In genomic region chr15:41827880-41828746, GRCh38 we compare ENCODE assay signal across 1 cellular context.
A peak's percentile ranks its signal among the peaks of the same experiment; 100 is the strongest.
TF ChIP-seq lines count a peak whose summit lies in the region.

Gene JMJD7 (plus strand): TSS chr15:41828092. CDS start chr15:41828125, 33 bp downstream.

TF ChIP-seq in HepG2, 621 proteins besides CTCF, POLR2A, EP300 and RAD21 (continued from another document and continues in another):
- TF ChIP-seq ZNF784 (CRISPR knock-in tag; IDR thresholded peaks at IDR 0.05; ENCODE audit: borderline replicate concordance), result no peak
- no peak for TF ChIP-seq CEBPB (IDR thresholded peaks at IDR 0.05; ENCODE audit: borderline replicate concordance, low read depth, low read length)
- TF ChIP-seq NFKBIZ (CRISPR knock-in tag; IDR thresholded peaks at IDR 0.05), result no peak
- TF ChIP-seq PCBP2 (optimal IDR thresholded peaks at IDR 0.05; ENCODE audit: low read depth, low read length, poor library complexity, severe bottlenecking), result no peak
- TF ChIP-seq ZNF430 (CRISPR knock-in tag; IDR thresholded peaks at IDR 0.05), result no peak
- no peak for TF ChIP-seq NR1H2 (CRISPR knock-in tag; IDR thresholded peaks at IDR 0.05; ENCODE audit: borderline replicate concordance, low read depth)
- TF ChIP-seq SMYD3 (CRISPR knock-in tag; IDR thresholded peaks at IDR 0.05), result no peak
- TF ChIP-seq PCBP1 (IDR thresholded peaks at IDR 0.05; ENCODE audit: borderline replicate concordance, low read depth, low read length), result peak; percentile 53; the same call in 1 of the 2 replicates
- TF ChIP-seq KDM6A (CRISPR knock-in tag; IDR thresholded peaks at IDR 0.05; ENCODE audit: low read depth), result no peak
- no peak for TF ChIP-seq ZNF484 (CRISPR knock-in tag; IDR thresholded peaks at IDR 0.05; ENCODE audit: borderline replicate concordance, low read depth)
- TF ChIP-seq, protein P1, sequence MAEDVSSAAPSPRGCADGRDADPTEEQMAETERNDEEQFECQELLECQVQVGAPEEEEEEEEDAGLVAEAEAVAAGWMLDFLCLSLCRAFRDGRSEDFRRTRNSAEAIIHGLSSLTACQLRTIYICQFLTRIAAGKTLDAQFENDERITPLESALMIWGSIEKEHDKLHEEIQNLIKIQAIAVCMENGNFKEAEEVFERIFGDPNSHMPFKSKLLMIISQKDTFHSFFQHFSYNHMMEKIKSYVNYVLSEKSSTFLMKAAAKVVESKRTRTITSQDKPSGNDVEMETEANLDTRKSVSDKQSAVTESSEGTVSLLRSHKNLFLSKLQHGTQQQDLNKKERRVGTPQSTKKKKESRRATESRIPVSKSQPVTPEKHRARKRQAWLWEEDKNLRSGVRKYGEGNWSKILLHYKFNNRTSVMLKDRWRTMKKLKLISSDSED (CRISPR knock-in tag; IDR thresholded peaks at IDR 0.05), result no peak
- TF ChIP-seq, protein P2, sequence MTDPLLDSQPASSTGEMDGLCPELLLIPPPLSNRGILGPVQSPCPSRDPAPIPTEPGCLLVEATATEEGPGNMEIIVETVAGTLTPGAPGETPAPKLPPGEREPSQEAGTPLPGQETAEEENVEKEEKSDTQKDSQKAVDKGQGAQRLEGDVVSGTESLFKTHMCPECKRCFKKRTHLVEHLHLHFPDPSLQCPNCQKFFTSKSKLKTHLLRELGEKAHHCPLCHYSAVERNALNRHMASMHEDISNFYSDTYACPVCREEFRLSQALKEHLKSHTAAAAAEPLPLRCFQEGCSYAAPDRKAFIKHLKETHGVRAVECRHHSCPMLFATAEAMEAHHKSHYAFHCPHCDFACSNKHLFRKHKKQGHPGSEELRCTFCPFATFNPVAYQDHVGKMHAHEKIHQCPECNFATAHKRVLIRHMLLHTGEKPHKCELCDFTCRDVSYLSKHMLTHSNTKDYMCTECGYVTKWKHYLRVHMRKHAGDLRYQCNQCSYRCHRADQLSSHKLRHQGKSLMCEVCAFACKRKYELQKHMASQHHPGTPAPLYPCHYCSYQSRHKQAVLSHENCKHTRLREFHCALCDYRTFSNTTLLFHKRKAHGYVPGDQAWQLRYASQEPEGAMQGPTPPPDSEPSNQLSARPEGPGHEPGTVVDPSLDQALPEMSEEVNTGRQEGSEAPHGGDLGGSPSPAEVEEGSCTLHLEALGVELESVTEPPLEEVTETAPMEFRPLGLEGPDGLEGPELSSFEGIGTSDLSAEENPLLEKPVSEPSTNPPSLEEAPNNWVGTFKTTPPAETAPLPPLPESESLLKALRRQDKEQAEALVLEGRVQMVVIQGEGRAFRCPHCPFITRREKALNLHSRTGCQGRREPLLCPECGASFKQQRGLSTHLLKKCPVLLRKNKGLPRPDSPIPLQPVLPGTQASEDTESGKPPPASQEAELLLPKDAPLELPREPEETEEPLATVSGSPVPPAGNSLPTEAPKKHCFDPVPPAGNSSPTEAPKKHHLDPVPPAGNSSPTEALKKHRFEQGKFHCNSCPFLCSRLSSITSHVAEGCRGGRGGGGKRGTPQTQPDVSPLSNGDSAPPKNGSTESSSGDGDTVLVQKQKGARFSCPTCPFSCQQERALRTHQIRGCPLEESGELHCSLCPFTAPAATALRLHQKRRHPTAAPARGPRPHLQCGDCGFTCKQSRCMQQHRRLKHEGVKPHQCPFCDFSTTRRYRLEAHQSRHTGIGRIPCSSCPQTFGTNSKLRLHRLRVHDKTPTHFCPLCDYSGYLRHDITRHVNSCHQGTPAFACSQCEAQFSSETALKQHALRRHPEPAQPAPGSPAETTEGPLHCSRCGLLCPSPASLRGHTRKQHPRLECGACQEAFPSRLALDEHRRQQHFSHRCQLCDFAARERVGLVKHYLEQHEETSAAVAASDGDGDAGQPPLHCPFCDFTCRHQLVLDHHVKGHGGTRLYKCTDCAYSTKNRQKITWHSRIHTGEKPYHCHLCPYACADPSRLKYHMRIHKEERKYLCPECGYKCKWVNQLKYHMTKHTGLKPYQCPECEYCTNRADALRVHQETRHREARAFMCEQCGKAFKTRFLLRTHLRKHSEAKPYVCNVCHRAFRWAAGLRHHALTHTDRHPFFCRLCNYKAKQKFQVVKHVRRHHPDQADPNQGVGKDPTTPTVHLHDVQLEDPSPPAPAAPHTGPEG (CRISPR knock-in tag; IDR thresholded peaks at IDR 0.05), result no peak; the same call in 1 of the 2 replicates
- TF ChIP-seq ZKSCAN8 (CRISPR knock-in tag; IDR thresholded peaks at IDR 0.05; ENCODE audit: borderline replicate concordance), result no peak
- no peak for TF ChIP-seq SP5 (CRISPR knock-in tag; IDR thresholded peaks at IDR 0.05; ENCODE audit: borderline replicate concordance, low read depth)
- TF ChIP-seq TBP (CRISPR knock-in tag; IDR thresholded peaks at IDR 0.05), result no peak
- no peak for TF ChIP-seq GLI4 (CRISPR knock-in tag; IDR thresholded peaks at IDR 0.05; ENCODE audit: borderline replicate concordance)
- no peak for TF ChIP-seq ZNF850 (CRISPR knock-in tag; conservative IDR thresholded peaks at IDR 0.05)
- TF ChIP-seq DNMT1 (CRISPR knock-in tag; IDR thresholded peaks at IDR 0.05), result no peak
- peak; percentile 71 for TF ChIP-seq POLR2AphosphoS5 (IDR thresholded peaks at IDR 0.05; ENCODE audit: low read depth, low read length)
- TF ChIP-seq SATB2 (CRISPR knock-in tag; IDR thresholded peaks at IDR 0.05), result no peak
- no peak for TF ChIP-seq PBX2 (CRISPR knock-in tag; IDR thresholded peaks at IDR 0.05)
- TF ChIP-seq RFXAP (CRISPR knock-in tag; IDR thresholded peaks at IDR 0.05; ENCODE audit: borderline replicate concordance), result no peak
- no peak for TF ChIP-seq ZMAT3 (CRISPR knock-in tag; conservative IDR thresholded peaks at IDR 0.05)
- no peak for TF ChIP-seq ZBTB21 (CRISPR knock-in tag; IDR thresholded peaks at IDR 0.05)
- peak; percentile 72; the same call in 1 of the 2 replicates for TF ChIP-seq ZC3H13 (CRISPR knock-in tag; IDR thresholded peaks at IDR 0.05)
- TF ChIP-seq ZFP90 (CRISPR knock-in tag; IDR thresholded peaks at IDR 0.05; ENCODE audit: borderline replicate concordance), result no peak
- no peak for TF ChIP-seq THAP8 (CRISPR knock-in tag; IDR thresholded peaks at IDR 0.05; ENCODE audit: borderline replicate concordance)
- 0 out of 2 replicates have a peak, but pooled peaks have one; percentile 36 for TF ChIP-seq RELA (CRISPR knock-in tag; IDR thresholded peaks at IDR 0.05)
- peak; percentile 60 for TF ChIP-seq ISL2 (CRISPR knock-in tag; IDR thresholded peaks at IDR 0.05)
- TF ChIP-seq RORA (CRISPR knock-in tag; IDR thresholded peaks at IDR 0.05), result no peak
- TF ChIP-seq SNAI1 (CRISPR knock-in tag; IDR thresholded peaks at IDR 0.05; ENCODE audit: borderline replicate concordance), result no peak
- peak; percentile 62 for TF ChIP-seq SALL1 (CRISPR knock-in tag; IDR thresholded peaks at IDR 0.05)
- no peak for TF ChIP-seq NR2F1 (CRISPR knock-in tag; IDR thresholded peaks at IDR 0.05)
- TF ChIP-seq CENPX (CRISPR knock-in tag; IDR thresholded peaks at IDR 0.05), result no peak
- TF ChIP-seq FOXM1 (CRISPR knock-in tag; IDR thresholded peaks at IDR 0.05), result no peak
- TF ChIP-seq, protein P3, sequence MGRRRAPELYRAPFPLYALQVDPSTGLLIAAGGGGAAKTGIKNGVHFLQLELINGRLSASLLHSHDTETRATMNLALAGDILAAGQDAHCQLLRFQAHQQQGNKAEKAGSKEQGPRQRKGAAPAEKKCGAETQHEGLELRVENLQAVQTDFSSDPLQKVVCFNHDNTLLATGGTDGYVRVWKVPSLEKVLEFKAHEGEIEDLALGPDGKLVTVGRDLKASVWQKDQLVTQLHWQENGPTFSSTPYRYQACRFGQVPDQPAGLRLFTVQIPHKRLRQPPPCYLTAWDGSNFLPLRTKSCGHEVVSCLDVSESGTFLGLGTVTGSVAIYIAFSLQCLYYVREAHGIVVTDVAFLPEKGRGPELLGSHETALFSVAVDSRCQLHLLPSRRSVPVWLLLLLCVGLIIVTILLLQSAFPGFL (CRISPR knock-in tag; IDR thresholded peaks at IDR 0.05), result no peak
- TF ChIP-seq CHCHD3 (CRISPR knock-in tag; IDR thresholded peaks at IDR 0.05), result no peak
- TF ChIP-seq MTA3 (CRISPR knock-in tag; IDR thresholded peaks at IDR 0.05), result no peak
- TF ChIP-seq BORCS8-MEF2B (CRISPR knock-in tag; IDR thresholded peaks at IDR 0.05), result no peak; the same call in 1 of the 2 replicates
- no peak for TF ChIP-seq TRAFD1 (CRISPR knock-in tag; IDR thresholded peaks at IDR 0.05; ENCODE audit: borderline replicate concordance)
- no peak for TF ChIP-seq ZSCAN20 (CRISPR knock-in tag; IDR thresholded peaks at IDR 0.05; ENCODE audit: borderline replicate concordance)
- TF ChIP-seq CSRNP2 (CRISPR knock-in tag; conservative IDR thresholded peaks at IDR 0.05; ENCODE audit: low read depth), result no peak
- no peak for TF ChIP-seq ZSCAN21 (CRISPR knock-in tag; IDR thresholded peaks at IDR 0.05; ENCODE audit: borderline replicate concordance)
- TF ChIP-seq ATAD3A (CRISPR knock-in tag; IDR thresholded peaks at IDR 0.05), result no peak
- 0 out of 2 replicates have a peak, but pooled peaks have one; percentile 9 for TF ChIP-seq MTA1 (CRISPR knock-in tag; IDR thresholded peaks at IDR 0.05; ENCODE audit: borderline replicate concordance)
- TF ChIP-seq NONO (IDR thresholded peaks at IDR 0.05), result no peak
- peak; percentile 19; the same call in 1 of the 2 replicates for TF ChIP-seq NONO (CRISPR knock-in tag; conservative IDR thresholded peaks at IDR 0.05)
- TF ChIP-seq ZNF83 (CRISPR knock-in tag; IDR thresholded peaks at IDR 0.05; ENCODE audit: borderline replicate concordance), result no peak
- peak; percentile 37; the same call in 1 of the 2 replicates for TF ChIP-seq YEATS2 (CRISPR knock-in tag; IDR thresholded peaks at IDR 0.05; ENCODE audit: borderline replicate concordance)
- TF ChIP-seq GTF2F1 (IDR thresholded peaks at IDR 0.05; ENCODE audit: low read length), result no peak
- TF ChIP-seq CBX2 (IDR thresholded peaks at IDR 0.05; ENCODE audit: low read depth, low read length), result no peak
- TF ChIP-seq CBX2 (CRISPR knock-in tag; IDR thresholded peaks at IDR 0.05; ENCODE audit: low read depth), result no peak
- no peak for TF ChIP-seq ZFP36L1 (CRISPR knock-in tag; IDR thresholded peaks at IDR 0.05)
- TF ChIP-seq TGIF2 (CRISPR knock-in tag; IDR thresholded peaks at IDR 0.05), result peak; percentile 45; the same call in 1 of the 2 replicates
- no peak for TF ChIP-seq SMAD9 (CRISPR knock-in tag; IDR thresholded peaks at IDR 0.05)
- TF ChIP-seq KLF13 (CRISPR knock-in tag; IDR thresholded peaks at IDR 0.05), result 0 out of 2 replicates have a peak, but pooled peaks have one; percentile 28
- TF ChIP-seq KAT8 (CRISPR knock-in tag; IDR thresholded peaks at IDR 0.05), result peak; percentile 73; the same call in 1 of the 2 replicates
- no peak for TF ChIP-seq SRF (IDR thresholded peaks at IDR 0.05; ENCODE audit: low read depth, low read length)
- no peak for TF ChIP-seq ZFP1 (CRISPR knock-in tag; IDR thresholded peaks at IDR 0.05)
- TF ChIP-seq TIGD3 (CRISPR knock-in tag; IDR thresholded peaks at IDR 0.05; ENCODE audit: borderline replicate concordance), result no peak
- peak; percentile 93 for TF ChIP-seq HNRNPLL (IDR thresholded peaks at IDR 0.05; ENCODE audit: low read depth, low read length, poor library complexity, severe bottlenecking)
- no peak; the same call in 1 of the 2 replicates for TF ChIP-seq ZNF614 (CRISPR knock-in tag; IDR thresholded peaks at IDR 0.05; ENCODE audit: borderline replicate concordance)
